In genomic region chr12:6542209-6543009, GRCh38 we compare ENCODE assay signal across 1 cellular context.
A peak's percentile ranks its signal among the peaks of the same experiment; 100 is the strongest.
TF ChIP-seq lines count a peak whose summit lies in the region.

No MANE protein-coding gene starts in this region.

TF ChIP-seq in HepG2, 621 proteins besides CTCF, POLR2A, EP300 and RAD21 (continued from another document and continues in another):
- peak; percentile 66; the same call in 1 of the 2 replicates for TF ChIP-seq NFKB2 (CRISPR knock-in tag; IDR thresholded peaks at IDR 0.05; ENCODE audit: borderline replicate concordance)
- TF ChIP-seq POLR2AphosphoS5 (IDR thresholded peaks at IDR 0.05; ENCODE audit: low read depth, low read length): peak; percentile 76
- TF ChIP-seq ZFP1 (CRISPR knock-in tag; IDR thresholded peaks at IDR 0.05): 0 out of 2 replicates have a peak, but pooled peaks have one; percentile 39
- TF ChIP-seq ZFY (CRISPR knock-in tag; IDR thresholded peaks at IDR 0.05): peak; percentile 84
- no peak for TF ChIP-seq GTF2F1 (IDR thresholded peaks at IDR 0.05; ENCODE audit: low read length)
- 0 out of 2 replicates have a peak, but pooled peaks have one; percentile 10 for TF ChIP-seq TBP (CRISPR knock-in tag; IDR thresholded peaks at IDR 0.05)
- TF ChIP-seq HOXD1 (CRISPR knock-in tag; IDR thresholded peaks at IDR 0.05): 0 out of 2 replicates have a peak, but pooled peaks have one; percentile 36
- no peak for TF ChIP-seq HNRNPK (IDR thresholded peaks at IDR 0.05; ENCODE audit: low read depth, low read length, poor library complexity, severe bottlenecking)
- TF ChIP-seq IRF2 (CRISPR knock-in tag; IDR thresholded peaks at IDR 0.05): peak; percentile 81
- TF ChIP-seq, protein P1, sequence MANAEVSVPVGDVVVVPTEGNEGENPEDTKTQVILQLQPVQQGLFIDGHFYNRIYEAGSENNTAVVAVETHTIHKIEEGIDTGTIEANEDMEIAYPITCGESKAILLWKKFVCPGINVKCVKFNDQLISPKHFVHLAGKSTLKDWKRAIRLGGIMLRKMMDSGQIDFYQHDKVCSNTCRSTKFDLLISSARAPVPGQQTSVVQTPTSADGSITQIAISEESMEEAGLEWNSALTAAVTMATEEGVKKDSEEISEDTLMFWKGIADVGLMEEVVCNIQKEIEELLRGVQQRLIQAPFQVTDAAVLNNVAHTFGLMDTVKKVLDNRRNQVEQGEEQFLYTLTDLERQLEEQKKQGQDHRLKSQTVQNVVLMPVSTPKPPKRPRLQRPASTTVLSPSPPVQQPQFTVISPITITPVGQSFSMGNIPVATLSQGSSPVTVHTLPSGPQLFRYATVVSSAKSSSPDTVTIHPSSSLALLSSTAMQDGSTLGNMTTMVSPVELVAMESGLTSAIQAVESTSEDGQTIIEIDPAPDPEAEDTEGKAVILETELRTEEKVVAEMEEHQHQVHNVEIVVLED (CRISPR knock-in tag; IDR thresholded peaks at IDR 0.05; ENCODE audit: borderline replicate concordance): peak; percentile 67; the same call in 1 of the 2 replicates
- TF ChIP-seq ARID2 (CRISPR knock-in tag; IDR thresholded peaks at IDR 0.05; ENCODE audit: borderline replicate concordance): no peak
- no peak for TF ChIP-seq NCOA5 (CRISPR knock-in tag; IDR thresholded peaks at IDR 0.05)
- peak; percentile 76 for TF ChIP-seq CREB1 (IDR thresholded peaks at IDR 0.05)
- TF ChIP-seq CREB1 (CRISPR knock-in tag; IDR thresholded peaks at IDR 0.05): peak; percentile 91
- 0 out of 2 replicates have a peak, but pooled peaks have one; percentile 22 for TF ChIP-seq ARNTL (CRISPR knock-in tag; IDR thresholded peaks at IDR 0.05)
- 0 out of 2 replicates have a peak, but pooled peaks have one; percentile 64 for TF ChIP-seq PRDM10 (CRISPR knock-in tag; IDR thresholded peaks at IDR 0.05; ENCODE audit: low read depth)
- 0 out of 2 replicates have a peak, but pooled peaks have one; percentile 34 for TF ChIP-seq ZNF670 (CRISPR knock-in tag; IDR thresholded peaks at IDR 0.05; ENCODE audit: borderline replicate concordance)
- TF ChIP-seq ZNF34 (CRISPR knock-in tag; IDR thresholded peaks at IDR 0.05; ENCODE audit: borderline replicate concordance): no peak
- no peak for TF ChIP-seq CENPT (CRISPR knock-in tag; IDR thresholded peaks at IDR 0.05; ENCODE audit: low read depth)
- peak; percentile 39; the same call in 1 of the 2 replicates for TF ChIP-seq ZNF451 (CRISPR knock-in tag; IDR thresholded peaks at IDR 0.05)
- TF ChIP-seq CBFB (CRISPR knock-in tag; IDR thresholded peaks at IDR 0.05): no peak
- no peak for TF ChIP-seq NFE2L2 (IDR thresholded peaks at IDR 0.05; ENCODE audit: low read length)
- TF ChIP-seq, protein P2, sequence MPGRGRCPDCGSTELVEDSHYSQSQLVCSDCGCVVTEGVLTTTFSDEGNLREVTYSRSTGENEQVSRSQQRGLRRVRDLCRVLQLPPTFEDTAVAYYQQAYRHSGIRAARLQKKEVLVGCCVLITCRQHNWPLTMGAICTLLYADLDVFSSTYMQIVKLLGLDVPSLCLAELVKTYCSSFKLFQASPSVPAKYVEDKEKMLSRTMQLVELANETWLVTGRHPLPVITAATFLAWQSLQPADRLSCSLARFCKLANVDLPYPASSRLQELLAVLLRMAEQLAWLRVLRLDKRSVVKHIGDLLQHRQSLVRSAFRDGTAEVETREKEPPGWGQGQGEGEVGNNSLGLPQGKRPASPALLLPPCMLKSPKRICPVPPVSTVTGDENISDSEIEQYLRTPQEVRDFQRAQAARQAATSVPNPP (CRISPR knock-in tag; IDR thresholded peaks at IDR 0.05): no peak
- TF ChIP-seq CBX1 (IDR thresholded peaks at IDR 0.05; ENCODE audit: low read depth): no peak
- peak; percentile 50 for TF ChIP-seq ISL2 (CRISPR knock-in tag; IDR thresholded peaks at IDR 0.05)
- TF ChIP-seq DMAP1 (CRISPR knock-in tag; IDR thresholded peaks at IDR 0.05): peak; percentile 65; the same call in 1 of the 2 replicates
- TF ChIP-seq, protein P3, sequence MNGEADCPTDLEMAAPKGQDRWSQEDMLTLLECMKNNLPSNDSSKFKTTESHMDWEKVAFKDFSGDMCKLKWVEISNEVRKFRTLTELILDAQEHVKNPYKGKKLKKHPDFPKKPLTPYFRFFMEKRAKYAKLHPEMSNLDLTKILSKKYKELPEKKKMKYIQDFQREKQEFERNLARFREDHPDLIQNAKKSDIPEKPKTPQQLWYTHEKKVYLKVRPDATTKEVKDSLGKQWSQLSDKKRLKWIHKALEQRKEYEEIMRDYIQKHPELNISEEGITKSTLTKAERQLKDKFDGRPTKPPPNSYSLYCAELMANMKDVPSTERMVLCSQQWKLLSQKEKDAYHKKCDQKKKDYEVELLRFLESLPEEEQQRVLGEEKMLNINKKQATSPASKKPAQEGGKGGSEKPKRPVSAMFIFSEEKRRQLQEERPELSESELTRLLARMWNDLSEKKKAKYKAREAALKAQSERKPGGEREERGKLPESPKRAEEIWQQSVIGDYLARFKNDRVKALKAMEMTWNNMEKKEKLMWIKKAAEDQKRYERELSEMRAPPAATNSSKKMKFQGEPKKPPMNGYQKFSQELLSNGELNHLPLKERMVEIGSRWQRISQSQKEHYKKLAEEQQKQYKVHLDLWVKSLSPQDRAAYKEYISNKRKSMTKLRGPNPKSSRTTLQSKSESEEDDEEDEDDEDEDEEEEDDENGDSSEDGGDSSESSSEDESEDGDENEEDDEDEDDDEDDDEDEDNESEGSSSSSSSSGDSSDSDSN (CRISPR knock-in tag; IDR thresholded peaks at IDR 0.05): peak; percentile 90
- TF ChIP-seq ZNF790 (CRISPR knock-in tag; IDR thresholded peaks at IDR 0.05; ENCODE audit: borderline replicate concordance): no peak
- no peak for TF ChIP-seq GPN1 (CRISPR knock-in tag; IDR thresholded peaks at IDR 0.05; ENCODE audit: borderline replicate concordance)
- TF ChIP-seq ZNF235 (CRISPR knock-in tag; IDR thresholded peaks at IDR 0.05; ENCODE audit: borderline replicate concordance): no peak
- TF ChIP-seq FOXO1 (CRISPR knock-in tag; IDR thresholded peaks at IDR 0.05): peak; percentile 48; the same call in 1 of the 2 replicates
- TF ChIP-seq ELF3 (CRISPR knock-in tag; IDR thresholded peaks at IDR 0.05): peak; percentile 98
- TF ChIP-seq KMT2A (CRISPR knock-in tag; IDR thresholded peaks at IDR 0.05): 0 out of 2 replicates have a peak, but pooled peaks have one; percentile 28
- TF ChIP-seq ZFX (CRISPR knock-in tag; IDR thresholded peaks at IDR 0.05; ENCODE audit: low read depth): peak; percentile 88
- TF ChIP-seq, protein P4, sequence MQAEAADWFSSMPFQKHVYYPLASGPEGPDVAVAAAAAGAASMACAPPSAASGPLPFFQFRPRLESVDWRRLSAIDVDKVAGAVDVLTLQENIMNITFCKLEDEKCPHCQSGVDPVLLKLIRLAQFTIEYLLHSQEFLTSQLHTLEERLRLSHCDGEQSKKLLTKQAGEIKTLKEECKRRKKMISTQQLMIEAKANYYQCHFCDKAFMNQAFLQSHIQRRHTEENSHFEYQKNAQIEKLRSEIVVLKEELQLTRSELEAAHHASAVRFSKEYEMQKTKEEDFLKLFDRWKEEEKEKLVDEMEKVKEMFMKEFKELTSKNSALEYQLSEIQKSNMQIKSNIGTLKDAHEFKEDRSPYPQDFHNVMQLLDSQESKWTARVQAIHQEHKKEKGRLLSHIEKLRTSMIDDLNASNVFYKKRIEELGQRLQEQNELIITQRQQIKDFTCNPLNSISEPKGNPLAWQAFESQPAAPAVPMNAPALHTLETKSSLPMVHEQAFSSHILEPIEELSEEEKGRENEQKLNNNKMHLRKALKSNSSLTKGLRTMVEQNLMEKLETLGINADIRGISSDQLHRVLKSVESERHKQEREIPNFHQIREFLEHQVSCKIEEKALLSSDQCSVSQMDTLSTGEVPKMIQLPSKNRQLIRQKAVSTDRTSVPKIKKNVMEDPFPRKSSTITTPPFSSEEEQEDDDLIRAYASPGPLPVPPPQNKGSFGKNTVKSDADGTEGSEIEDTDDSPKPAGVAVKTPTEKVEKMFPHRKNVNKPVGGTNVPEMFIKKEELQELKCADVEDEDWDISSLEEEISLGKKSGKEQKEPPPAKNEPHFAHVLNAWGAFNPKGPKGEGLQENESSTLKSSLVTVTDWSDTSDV (CRISPR knock-in tag; IDR thresholded peaks at IDR 0.05): no peak
- TF ChIP-seq ZNF225 (CRISPR knock-in tag; IDR thresholded peaks at IDR 0.05): no peak
- peak; percentile 50; the same call in 1 of the 2 replicates for TF ChIP-seq ZNF460 (CRISPR knock-in tag; IDR thresholded peaks at IDR 0.05; ENCODE audit: borderline replicate concordance)
- TF ChIP-seq RXRA (CRISPR knock-in tag; IDR thresholded peaks at IDR 0.05): peak; percentile 48; the same call in 1 of the 2 replicates
- 0 out of 2 replicates have a peak, but pooled peaks have one; percentile 33 for TF ChIP-seq SALL2 (CRISPR knock-in tag; IDR thresholded peaks at IDR 0.05)
- no peak for TF ChIP-seq PAF1 (CRISPR knock-in tag; IDR thresholded peaks at IDR 0.05)
- TF ChIP-seq ELF4 (CRISPR knock-in tag; IDR thresholded peaks at IDR 0.05; ENCODE audit: borderline replicate concordance): no peak
- no peak for TF ChIP-seq ZNF660 (CRISPR knock-in tag; IDR thresholded peaks at IDR 0.05; ENCODE audit: borderline replicate concordance, low read depth)
- TF ChIP-seq ZNF563 (CRISPR knock-in tag; IDR thresholded peaks at IDR 0.05): 0 out of 2 replicates have a peak, but pooled peaks have one; percentile 38
- TF ChIP-seq ZNF10 (CRISPR knock-in tag; IDR thresholded peaks at IDR 0.05; ENCODE audit: borderline replicate concordance, low read depth): no peak
- TF ChIP-seq ZNF331 (CRISPR knock-in tag; IDR thresholded peaks at IDR 0.05): peak; percentile 64; the same call in 1 of the 2 replicates
- TF ChIP-seq ZNF264 (CRISPR knock-in tag; IDR thresholded peaks at IDR 0.05): peak; percentile 90
- TF ChIP-seq ATF7 (IDR thresholded peaks at IDR 0.05): 0 out of 2 replicates have a peak, but pooled peaks have one; percentile 9
- TF ChIP-seq ATF7 (CRISPR knock-in tag; IDR thresholded peaks at IDR 0.05): no peak
- TF ChIP-seq ZSCAN25 (CRISPR knock-in tag; IDR thresholded peaks at IDR 0.05): no peak; the same call in 1 of the 2 replicates
- no peak for TF ChIP-seq NFRKB (IDR thresholded peaks at IDR 0.05)
- no peak for TF ChIP-seq FLYWCH1 (CRISPR knock-in tag; IDR thresholded peaks at IDR 0.05)
- TF ChIP-seq ZNF768 (CRISPR knock-in tag; IDR thresholded peaks at IDR 0.05): 0 out of 2 replicates have a peak, but pooled peaks have one; percentile 16
- TF ChIP-seq ZKSCAN8 (CRISPR knock-in tag; IDR thresholded peaks at IDR 0.05; ENCODE audit: borderline replicate concordance): peak; percentile 77; the same call in 1 of the 2 replicates
- TF ChIP-seq, protein P5, sequence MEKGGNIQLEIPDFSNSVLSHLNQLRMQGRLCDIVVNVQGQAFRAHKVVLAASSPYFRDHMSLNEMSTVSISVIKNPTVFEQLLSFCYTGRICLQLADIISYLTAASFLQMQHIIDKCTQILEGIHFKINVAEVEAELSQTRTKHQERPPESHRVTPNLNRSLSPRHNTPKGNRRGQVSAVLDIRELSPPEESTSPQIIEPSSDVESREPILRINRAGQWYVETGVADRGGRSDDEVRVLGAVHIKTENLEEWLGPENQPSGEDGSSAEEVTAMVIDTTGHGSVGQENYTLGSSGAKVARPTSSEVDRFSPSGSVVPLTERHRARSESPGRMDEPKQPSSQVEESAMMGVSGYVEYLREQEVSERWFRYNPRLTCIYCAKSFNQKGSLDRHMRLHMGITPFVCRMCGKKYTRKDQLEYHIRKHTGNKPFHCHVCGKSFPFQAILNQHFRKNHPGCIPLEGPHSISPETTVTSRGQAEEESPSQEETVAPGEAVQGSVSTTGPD (CRISPR knock-in tag; IDR thresholded peaks at IDR 0.05): no peak
- no peak for TF ChIP-seq NAIF1 (CRISPR knock-in tag; IDR thresholded peaks at IDR 0.05; ENCODE audit: borderline replicate concordance)
- no peak for TF ChIP-seq NFE2L1 (CRISPR knock-in tag; IDR thresholded peaks at IDR 0.05; ENCODE audit: borderline replicate concordance)
